8 cellular contexts compared by ENCODE assay signal in genomic region chr10:13921131-13921530, GRCh38.
DNase-seq lines count a peak whose midpoint lies in the region; ATAC-seq, FAIRE-seq and TF ChIP-seq lines count a peak whose summit lies in the region.
"Not testable (repeated sequence)": the region's sequence is repeated elsewhere in the genome, so short reads cannot be mapped to it uniquely, and the experiment has no call there.

No MANE protein-coding gene starts in this region.

- POLR2A ChIA-PET in GM12878 (lab: Charles Lee) = not testable (repeated sequence)

- H3K9me3 ChIP-seq in GM12878 (replicated peaks; ENCODE audit: control insufficient read depth, insufficient read depth, low read length) = not testable (repeated sequence)

- H3K36me3 ChIP-seq in GM12878 (ENCODE audit: control insufficient read depth in 2 of 2, insufficient read depth in 2 of 2, low read length in 1 of 2) = not testable (repeated sequence)

- intact Hi-C loops in GM12878 (cut with micrococcal nuclease; ENCODE audit: unreplicated experiment) = loop anchor here (10.0 kb wide), 1 partner anchor 264 kb away; no protein-coding TSS in a partner anchor

- not testable (repeated sequence) for TF ChIP-seq EP300 in GM12878 (IDR thresholded peaks at IDR 0.05; ENCODE audit: borderline replicate concordance in 1 of 2, control insufficient read depth in 1 of 2, low read depth in 2 of 2, low read length in 2 of 2)

- H2AFZ ChIP-seq in GM12878 (ENCODE audit: control insufficient read depth, low read depth, low read length) = not testable (repeated sequence)

- not testable (repeated sequence) for H3K27ac ChIP-seq in GM12878 (ENCODE audit: control insufficient read depth, insufficient read depth)

- RAD21 ChIA-PET in GM12878 (lab: Charles Lee; ENCODE audit: unreplicated experiment) = not testable (repeated sequence)

- not testable (repeated sequence) for H3K9ac ChIP-seq in GM12878 (ENCODE audit: control insufficient read depth, insufficient read depth, low read length)

- peak; percentile 10 for DNase-seq in Daoy (ENCODE audit: low read depth)
- DNase-seq in HCEC 1CT = peak; percentile 26
- DNase-seq in HT1080 (ENCODE audit: low read depth) = peak; percentile 17
- DNase-seq in RCC 7860 (ENCODE audit: low spot score) = peak; percentile 26
- DNase-seq in GM12878 (ENCODE audit: low read depth, low spot score) = not testable (repeated sequence)
- peak; percentile 48 for DNase-seq in fibroblast of mammary gland (ENCODE audit: low read depth)
- DNase-seq in kidney tubule cell (ENCODE audit: low spot score) = peak; percentile 38
- peak; percentile 42 for DNase-seq in renal cortical epithelial cell (ENCODE audit: low read depth)

- TF ChIP-seq RAD21 in GM12878 (IDR thresholded peaks at IDR 0.05; ENCODE audit: insufficient read depth, low read depth, low read length) = not testable (repeated sequence)

- not testable (repeated sequence) for TF ChIP-seq CTCF in GM12878 (IDR thresholded peaks at IDR 0.05 in 2 of 3, conservative IDR thresholded peaks at IDR 0.05 in 1 of 3; ENCODE audit: control insufficient read depth in 2 of 3, extremely low read depth in 1 of 3, insufficient read depth in 1 of 3, low read depth in 3 of 3, low read length in 3 of 3); fibroblast of mammary gland (conservative IDR thresholded peaks at IDR 0.05; ENCODE audit: control insufficient read depth, insufficient read depth, low read depth, low read length)

- in situ Hi-C loops in GM12878 (cut with MboI) = not testable (repeated sequence)

- H4K20me1 ChIP-seq in GM12878 (ENCODE audit: control insufficient read depth, insufficient read depth) = not testable (repeated sequence)

- not testable (repeated sequence) for H3K27me3 ChIP-seq in GM12878 (replicated peaks in 1 of 2; ENCODE audit: control insufficient read depth in 2 of 2, insufficient read depth in 2 of 2, low read length in 1 of 2)

- not testable (repeated sequence) for H3K4me2 ChIP-seq in GM12878 (ENCODE audit: control insufficient read depth, insufficient read depth)

- BruUV-seq in GM12878 (replicated peaks; lab: Mats Ljungman, UMichigan) = not testable (repeated sequence)

- 60% methylated on average over 3 of the region's 3 CpGs for WGBS in GM12878 (ENCODE audit: insufficient coverage, insufficient replicate concordance, low lambda C conversion rate, missing lambda C conversion rate)

- H3K79me2 ChIP-seq in GM12878 (ENCODE audit: control insufficient read depth, insufficient read depth, low read length) = not testable (repeated sequence)

- FAIRE-seq in RCC 7860 (lab: Jason Lieb, UNC) = peak; percentile 71
- not testable (repeated sequence) for FAIRE-seq in GM12878 (lab: Jason Lieb, UNC)

- H3K4me3 ChIP-seq in GM12878; fibroblast of mammary gland (ENCODE audit: control insufficient read depth, low read depth, low read length): not testable (repeated sequence)

- CTCF ChIA-PET in GM12878 (lab: Yijun Ruan, JAX) = not testable (repeated sequence)

- SMC1A ChIA-PET in GM12878 (lab: Charles Lee; ENCODE audit: uncharacterized antibody, unreplicated experiment) = interaction anchor here (0.6 kb wide), 1 partner anchor 104 kb away, joined by 3 read pairs; no protein-coding TSS in a partner anchor

- H3K4me1 ChIP-seq in GM12878 (ENCODE audit: control insufficient read depth, insufficient read depth, low read length) = peaks cover 19% of the 10 kb centered on the region

- TF ChIP-seq POLR2A in GM12878 (IDR thresholded peaks at IDR 0.05; ENCODE audit: low read depth, low read length) = not testable (repeated sequence)

- not testable (repeated sequence) for ATAC-seq in GM12878

TF ChIP-seq in GM12878, 131 proteins besides CTCF, POLR2A, EP300 and RAD21:
- TF ChIP-seq BHLHE40 (IDR thresholded peaks at IDR 0.05; ENCODE audit: borderline replicate concordance in 1 of 2, low read depth in 2 of 2, low read length in 1 of 2) = peak in 1 of 2 experiments; percentile 25; a peak in 1 of 4 replicates
- 0 out of 2 replicates have a peak, but pooled peaks have one; percentile 15 for TF ChIP-seq NR2F1 (conservative IDR thresholded peaks at IDR 0.05)
